ENCODE assay signal across 1 cellular context in the genomic region with DNA sequence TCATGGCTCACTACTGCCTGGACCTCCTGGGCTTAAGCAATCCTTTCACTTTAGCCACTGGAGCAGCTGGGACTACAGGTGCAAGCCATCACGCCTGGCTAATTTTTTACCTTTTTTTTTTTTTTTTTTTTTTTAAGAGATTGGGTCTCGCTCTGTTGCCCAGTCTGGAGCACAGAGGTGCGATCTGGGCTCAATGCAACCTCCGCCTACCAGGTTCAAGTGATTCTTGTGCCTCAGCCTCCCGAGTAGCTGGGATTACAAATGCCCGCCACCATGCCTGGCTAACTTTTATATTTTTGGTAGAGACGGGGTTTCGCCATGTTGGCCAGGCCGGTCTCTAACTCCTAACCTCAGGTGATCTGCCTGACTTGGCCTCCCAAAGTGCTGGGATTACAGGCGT.
A peak's percentile ranks its signal among the peaks of the same experiment; 100 is the strongest.
TF ChIP-seq lines count a peak whose summit lies in the region.

No MANE protein-coding gene starts in this region.

TF ChIP-seq in HEK293, 187 proteins besides CTCF, POLR2A, EP300 and RAD21 (continued from another document):
- TF ChIP-seq, protein P1, sequence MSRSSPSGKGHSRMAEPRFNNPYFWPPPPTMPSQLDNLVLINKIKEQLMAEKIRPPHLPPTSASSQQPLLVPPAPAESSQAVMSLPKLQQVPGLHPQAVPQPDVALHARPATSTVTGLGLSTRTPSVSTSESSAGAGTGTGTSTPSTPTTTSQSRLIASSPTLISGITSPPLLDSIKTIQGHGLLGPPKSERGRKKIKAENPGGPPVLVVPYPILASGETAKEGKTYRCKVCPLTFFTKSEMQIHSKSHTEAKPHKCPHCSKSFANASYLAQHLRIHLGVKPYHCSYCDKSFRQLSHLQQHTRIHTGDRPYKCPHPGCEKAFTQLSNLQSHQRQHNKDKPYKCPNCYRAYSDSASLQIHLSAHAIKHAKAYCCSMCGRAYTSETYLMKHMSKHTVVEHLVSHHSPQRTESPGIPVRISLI (tag by site-specific recombination; IDR thresholded peaks at IDR 0.05), result 0 out of 2 replicates have a peak, but pooled peaks have one; percentile 19
- no peak for TF ChIP-seq ZNF223 (tag by site-specific recombination; IDR thresholded peaks at IDR 0.05)
